ENCODE assay signal across 8 cellular contexts in the genomic region with DNA sequence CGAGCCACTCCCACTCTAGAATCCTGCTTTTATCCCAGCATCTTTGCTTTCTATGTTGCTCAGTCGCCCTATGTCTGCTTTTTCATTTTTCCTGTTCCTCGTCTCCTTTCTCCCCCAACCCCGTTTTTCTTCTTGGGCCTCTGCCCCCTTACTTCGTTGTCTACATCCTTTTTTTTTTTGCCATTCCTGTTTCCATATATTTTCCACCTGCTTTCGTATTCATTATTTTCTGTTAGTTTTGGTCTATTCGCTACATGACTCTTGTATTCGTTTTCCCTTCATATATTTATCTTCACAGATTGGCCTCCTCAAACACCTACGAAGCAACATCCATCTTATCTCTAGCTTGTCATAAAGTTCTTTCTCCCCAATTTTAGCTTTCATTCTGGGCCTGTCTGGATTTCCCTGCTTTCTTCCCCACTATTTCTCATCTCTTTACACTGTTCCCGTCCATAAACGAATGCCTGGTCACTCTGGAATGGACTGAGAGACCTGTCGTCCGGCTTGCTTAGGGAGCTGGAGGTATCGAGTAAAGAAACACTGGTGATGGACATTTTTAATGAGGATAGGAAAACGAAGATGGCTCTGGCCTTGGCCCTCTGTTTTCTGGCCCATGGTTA. TPM values are rescaled to one million over a fixed set of nuclear protein-coding genes. Genes with fewer than 3 reads are reported as not detected.
A peak's percentile ranks its signal among the peaks of the same experiment; 100 is the strongest.
DNase-seq lines count a peak whose midpoint lies in the region; ATAC-seq, FAIRE-seq and TF ChIP-seq lines count a peak whose summit lies in the region.

No MANE protein-coding gene starts in this region.

- no peaks in the 10 kb centered on the region for H3K27me3 Mint-ChIP-seq in activated naive CD4-positive, alpha-beta T cell treated with anti-CD3 and anti-CD28 coated beads, Interleukin-2, amount 10 ng/mL, durations not matched to agents 7 days and 5 days

- peaks cover 56% of the 10 kb centered on the region for H3K79me2 ChIP-seq in K562 (ENCODE audit: control insufficient read depth, insufficient read depth, low read length)

- no peak for FAIRE-seq in K562 (lab: Jason Lieb, UNC)

- in situ Hi-C loops in K562 (cut with MboI) = no loop called here
- in situ Hi-C loops in transverse colon (cut with MboI; ENCODE audit: low pct_ligation_motif_present in 1 of 4, low pct_unique_long_range_greater_than_20kb in 1 of 4, low sequenced_read_pairs in 3 of 4) = no loop called here

- TF ChIP-seq EP300 in K562 (IDR thresholded peaks at IDR 0.05; ENCODE audit: low read length) (no peak), transverse colon (IDR thresholded peaks at IDR 0.05; ENCODE audit: low read depth) (no peak)

- H3K36me3 Mint-ChIP-seq in activated naive CD4-positive, alpha-beta T cell treated with anti-CD3 and anti-CD28 coated beads, Interleukin-2, amount 10 ng/mL, durations not matched to agents 7 days and 5 days = peaks cover 52% of the 10 kb centered on the region

- TSS peak; percentile 62 for BruUV-seq in K562 (replicated peaks; lab: Mats Ljungman, UMichigan)

- peaks cover 22% of the 10 kb centered on the region; the same call in 1 of the 2 replicates for H4K20me1 ChIP-seq in K562 (replicated peaks; ENCODE audit: control insufficient read depth, insufficient read depth, low read length)

- H3K36me3 ChIP-seq in K562 (ENCODE audit: control insufficient read depth, insufficient read depth, low read length) (peaks cover 56% of the 10 kb centered on the region), lower lobe of right lung (peaks cover 42% of the 10 kb centered on the region), transverse colon (peaks cover 0 to 30% (median 16%) of the 10 kb centered on the region in 4 donors)

- H3K9me3 Mint-ChIP-seq in activated naive CD4-positive, alpha-beta T cell treated with anti-CD3 and anti-CD28 coated beads, Interleukin-2, amount 10 ng/mL, durations not matched to agents 7 days and 5 days = no peaks in the 10 kb centered on the region

- H3K4me2 ChIP-seq in K562 (ENCODE audit: insufficient read depth, low read length) = peak overlapping the region; percentile 99

- DNase-seq in activated naive CD4-positive, alpha-beta T cell treated with anti-CD3 and anti-CD28 coated beads, Interleukin-2, amount 10 ng/mL, durations not matched to agents 7 days and 5 days = no peak
- DNase-seq in activated naive CD4-positive, alpha-beta T cell treated with Interleukin-2 at 50 U/mL for 16 hours = no peak
- DNase-seq in K562 (ENCODE audit: extremely low read depth in 1 of 4, low spot score in 3 of 4) = no peak
- DNase-seq in lower lobe of right lung = no peak
- DNase-seq in transverse colon = no peak
- no peak for DNase-seq in kidney glomerular epithelial cell (lab: John Stamatoyannopoulos, UW)

- TF ChIP-seq POLR2A in K562 (conservative IDR thresholded peaks at IDR 0.05) (no peak), transverse colon (IDR thresholded peaks at IDR 0.05) (no peak)

- peaks cover 45% of the 10 kb centered on the region for H3K4me1 Mint-ChIP-seq in activated naive CD4-positive, alpha-beta T cell treated with anti-CD3 and anti-CD28 coated beads, Interleukin-2, amount 10 ng/mL, durations not matched to agents 7 days and 5 days

- H3K4me3 ChIP-seq in K562 = peak overlapping the region; percentile 96
- peak overlapping the region; percentile 80 for H3K4me3 ChIP-seq in lower lobe of right lung
- peak overlapping the region; percentile 64 to 99 (median 76) for H3K4me3 ChIP-seq in transverse colon

- H3K9me3 ChIP-seq in K562 (replicated peaks; ENCODE audit: control insufficient read depth, insufficient read depth, low read depth, low read length) (no peaks in the 10 kb centered on the region), lower lobe of right lung (no peaks in the 10 kb centered on the region), transverse colon (no peaks in the 10 kb centered on the region)

- H3K4me3 Mint-ChIP-seq in activated naive CD4-positive, alpha-beta T cell treated with anti-CD3 and anti-CD28 coated beads, Interleukin-2, amount 10 ng/mL, durations not matched to agents 7 days and 5 days = peak overlapping the region; percentile 91

- H3K27ac ChIP-seq in K562 (ENCODE audit: extremely low read depth, low read depth, low read length) (peak overlapping the region; percentile 98), lower lobe of right lung (peak overlapping the region; percentile 97), transverse colon (peak overlapping the region; percentile 94 to 99 (median 97))

- H3K9me1 ChIP-seq in K562 (ENCODE audit: control insufficient read depth, insufficient read depth, low read length) = peaks cover 12% of the 10 kb centered on the region

- peak overlapping the region; percentile 94 for H3K27ac Mint-ChIP-seq in activated naive CD4-positive, alpha-beta T cell treated with anti-CD3 and anti-CD28 coated beads, Interleukin-2, amount 10 ng/mL, durations not matched to agents 7 days and 5 days

- no peak for ATAC-seq in K562
- no peak for ATAC-seq in lower lobe of right lung
- no peak for ATAC-seq in HG02870 (IDR thresholded peaks at IDR 0.05; ENCODE audit: unreplicated experiment)
- ATAC-seq in GM18858 (IDR thresholded peaks at IDR 0.05; ENCODE audit: unreplicated experiment) = no peak

- H2AFZ ChIP-seq in K562 (ENCODE audit: low read depth, low read length) = peak overlapping the region; percentile 80

- H3K4me1 ChIP-seq in K562 (replicated peaks in 1 of 2; ENCODE audit: control insufficient read depth in 2 of 2, insufficient read depth in 2 of 2, low read length in 2 of 2) (peaks cover 13 to 25% of the 10 kb centered on the region in 2 experiments), lower lobe of right lung (peaks cover 22% of the 10 kb centered on the region), transverse colon (peaks cover 0 to 22% (median 20%) of the 10 kb centered on the region in 4 donors)

- H3K9ac ChIP-seq in K562 (ENCODE audit: insufficient read depth in 1 of 2, low read depth in 2 of 2, low read length in 2 of 2) = peak overlapping the region; percentile 98 to 99

- TF ChIP-seq RAD21 in K562 (CRISPR knock-in tag; conservative IDR thresholded peaks at IDR 0.05 in 1 of 2, IDR thresholded peaks at IDR 0.05 in 1 of 2) = no peak

- no peaks in the 10 kb centered on the region for H3K27me3 ChIP-seq in K562 (ENCODE audit: control insufficient read depth in 2 of 2, insufficient read depth in 2 of 2, low read length in 2 of 2)
- no peaks in the 10 kb centered on the region for H3K27me3 ChIP-seq in lower lobe of right lung (ENCODE audit: low read depth)
- H3K27me3 ChIP-seq in transverse colon = no peaks in the 10 kb centered on the region

- no peak for TF ChIP-seq CTCF in K562 (IDR thresholded peaks at IDR 0.05 in 2 of 3, conservative IDR thresholded peaks at IDR 0.05 in 1 of 3; ENCODE audit: insufficient read depth in 2 of 3, low read depth in 1 of 3, low read length in 3 of 3)
- TF ChIP-seq CTCF in lower lobe of right lung (IDR thresholded peaks at IDR 0.05) = no peak
- no peak for TF ChIP-seq CTCF in transverse colon (IDR thresholded peaks at IDR 0.05)

- CTCF ChIA-PET in activated naive CD4-positive, alpha-beta T cell treated with anti-CD3 and anti-CD28 coated beads, Interleukin-2, amount 10 ng/mL, durations not matched to agents 7 days and 5 days (lab: Charles Lee) = interaction anchor here (0.6 to 1.7 kb wide), 5 partner anchors 30 to 75 kb away, joined by 3 to 6 read pairs (median 3); a partner anchor contains a TSS
- CTCF ChIA-PET in K562 (lab: Yijun Ruan, JAX; ENCODE audit: low intra/inter-chr PET ratio) = no interaction called here

- intact Hi-C loops in K562 (cut with micrococcal nuclease) = no loop called here
- intact Hi-C loops in lower lobe of right lung (cut with DNase I) = no loop called here
- intact Hi-C loops in transverse colon (cut with DNase I; ENCODE audit: low total_unique reads) = no loop called here

- under 1% methylated on average over 15 of the region's 15 CpGs for WGBS in K562 (ENCODE audit: insufficient coverage, low coverage, missing lambda C conversion rate)
- 5 to 6% methylated on average over 9 to 15 of the region's 15 CpGs for WGBS in transverse colon (ENCODE audit: low coverage in 1 of 2), 2 donors

- POLR2A ChIA-PET in K562 (lab: Yijun Ruan, JAX) = interaction anchor here (0.6 to 12.4 kb wide), 21 partner anchors 9 to 241 kb away, joined by 3 to 274 read pairs (median 4); a partner anchor contains a TSS

RNA-seq across cellular contexts. Expression of a gene that starts 0.9 kb away (rescaled TPM):
- total RNA-seq in K562 (2011; cell fraction: chromatin; rRNA removed; ENCODE audit: low replicate concordance) = 801 and 1,251 TPM in 2 replicates
- 435 and 502 TPM in 2 replicates for total RNA-seq in K562 (2011; cell fraction: nucleolus; rRNA removed)
- total RNA-seq in K562 (2011; cell fraction: nucleoplasm; rRNA removed) = 531 and 634 TPM in 2 replicates
- total RNA-seq in K562 (2014; rRNA removed) = 72.6 and 94.0 TPM in 2 replicates
- total RNA-seq in K562 (2014; rRNA removed; fragmentation: Illumina TruSeq; extraction: Trizol) = 36.7 and 43.2 TPM in 2 replicates
- 63.0 and 75.6 TPM in 2 replicates for total RNA-seq in K562 (2015; rRNA removed; fragmentation: Illumina TruSeq; extraction: Trizol)
- total RNA-seq in K562 (2021) = 295 and 332 TPM in 2 replicates
- 44.0 and 113 TPM in 2 replicates for polyA plus RNA-seq in K562 (2011; rRNA removed)
- polyA plus RNA-seq in K562 (2011; cell fraction: cytosol; rRNA removed) = 59.9 and 99.7 TPM in 2 replicates
- polyA plus RNA-seq in K562 (2011; cell fraction: nucleus; rRNA removed) = 306 and 358 TPM in 2 replicates
- polyA plus RNA-seq in K562 (2012) = 196 and 297 TPM in 2 replicates
- 170 and 205 TPM in 2 replicates for polyA plus RNA-seq in K562 (2014; fragmentation: Illumina TruSeq; extraction: Trizol)
- polyA plus RNA-seq in K562 (2014; fragmentation: Nextera tagmentation; extraction: Ambion mirVana) = 1 to 10 TPM; 1.0 to 1.7 TPM
- 114 and 118 TPM in 2 replicates for polyA plus RNA-seq in K562 (2014; rRNA removed)
- 28.8 and 32.1 TPM in 2 replicates for polyA minus RNA-seq in K562 (2011; rRNA and poly(A)+ RNA removed)
- 109 and 149 TPM in 2 replicates for polyA minus RNA-seq in K562 (2011; cell fraction: cytosol; rRNA and poly(A)+ RNA removed)
- polyA minus RNA-seq in K562 (2011; cell fraction: nucleus; rRNA and poly(A)+ RNA removed) = 109 and 131 TPM in 2 replicates
- total RNA-seq in lower lobe of right lung = 133 TPM
- 100 to 1,000 TPM in 1 of 4 donors, 10 to 100 TPM in 3; 63.9 to 138 (median 85.8) TPM for total RNA-seq in transverse colon

RNA-seq across cellular contexts. Expression of a gene that starts 6.4 kb away (rescaled TPM):
- total RNA-seq in K562 (2011; cell fraction: chromatin; rRNA removed; ENCODE audit: low replicate concordance) = 1.2 and 2.1 TPM in 2 replicates
- 0.79 and 1.5 TPM in 2 replicates for total RNA-seq in K562 (2011; cell fraction: nucleolus; rRNA removed)
- total RNA-seq in K562 (2011; cell fraction: nucleoplasm; rRNA removed) = 0.92 and 1.2 TPM in 2 replicates
- total RNA-seq in K562 (2014; rRNA removed) (11.9 and 17.2 TPM in 2 replicates), K562 (2014; rRNA removed; fragmentation: Illumina TruSeq; extraction: Trizol) (19.4 and 22.7 TPM in 2 replicates), K562 (2015; rRNA removed; fragmentation: Illumina TruSeq; extraction: Trizol) (27.6 and 29.3 TPM in 2 replicates), K562 (2021) (9.2 and 9.4 TPM in 2 replicates), lower lobe of right lung (109 TPM), transverse colon (10 to 100 TPM in 2 of 4 donors, 1 to 10 TPM in 1, not detected in 1; 9.4 to 19.5 (median 17.3) TPM)
- polyA plus RNA-seq in K562 (2011; rRNA removed) (10.8 and 15.6 TPM in 2 replicates), K562 (2014; fragmentation: Illumina TruSeq; extraction: Trizol) (19.9 and 21.2 TPM in 2 replicates), K562 (2014; fragmentation: Nextera tagmentation; extraction: Ambion mirVana) (10 to 100 TPM; 31.2 to 33.4 TPM), K562 (2014; rRNA removed) (18.9 and 23.5 TPM in 2 replicates)
- polyA plus RNA-seq in K562 (2011; cell fraction: cytosol; rRNA removed) = 4.6 and 12.9 TPM in 2 replicates
- 4.4 and 8.5 TPM in 2 replicates for polyA plus RNA-seq in K562 (2011; cell fraction: nucleus; rRNA removed)
- polyA plus RNA-seq in K562 (2012) = 16.9 and 18.8 TPM in 2 replicates
- 6.0 and 11.1 TPM in 2 replicates for polyA minus RNA-seq in K562 (2011; rRNA and poly(A)+ RNA removed)
- 5.0 and 5.7 TPM in 2 replicates for polyA minus RNA-seq in K562 (2011; cell fraction: cytosol; rRNA and poly(A)+ RNA removed)
- 1.1 and 3.7 TPM in 2 replicates for polyA minus RNA-seq in K562 (2011; cell fraction: nucleus; rRNA and poly(A)+ RNA removed)

RNA-seq across cellular contexts. Expression of a gene that starts 28.6 kb away (rescaled TPM):
- total RNA-seq in K562 (2011; cell fraction: chromatin; rRNA removed; ENCODE audit: low replicate concordance) = 1.3 TPM in 1 of 2 replicates, not detected in the other
- 1.4 and 3.8 TPM in 2 replicates for total RNA-seq in K562 (2011; cell fraction: nucleolus; rRNA removed)
- 0.95 and 3.0 TPM in 2 replicates for total RNA-seq in K562 (2011; cell fraction: nucleoplasm; rRNA removed)
- not detected in 2 replicates for total RNA-seq in K562 (2014; rRNA removed)
- 0.22 TPM in 2 replicates for total RNA-seq in K562 (2014; rRNA removed; fragmentation: Illumina TruSeq; extraction: Trizol)
- 0.29 and 0.94 TPM in 2 replicates for total RNA-seq in K562 (2015; rRNA removed; fragmentation: Illumina TruSeq; extraction: Trizol)
- total RNA-seq in K562 (2021) = 0.67 and 0.86 TPM in 2 replicates
- polyA plus RNA-seq in K562 (2011; rRNA removed) = 0.84 and 1.3 TPM in 2 replicates
- polyA plus RNA-seq in K562 (2011; cell fraction: cytosol; rRNA removed) = 1.1 and 3.3 TPM in 2 replicates
- 0.21 and 1.7 TPM in 2 replicates for polyA plus RNA-seq in K562 (2011; cell fraction: nucleus; rRNA removed)
- 1.5 TPM in 2 replicates for polyA plus RNA-seq in K562 (2012)
- polyA plus RNA-seq in K562 (2014; fragmentation: Illumina TruSeq; extraction: Trizol) = 0.40 and 0.93 TPM in 2 replicates
- polyA plus RNA-seq in K562 (2014; fragmentation: Nextera tagmentation; extraction: Ambion mirVana) = 1 to 10 TPM; 1.3 to 1.9 TPM
- polyA plus RNA-seq in K562 (2014; rRNA removed) = 0.84 and 0.88 TPM in 2 replicates
- 1.1 and 2.1 TPM in 2 replicates for polyA minus RNA-seq in K562 (2011; rRNA and poly(A)+ RNA removed)
- polyA minus RNA-seq in K562 (2011; cell fraction: cytosol; rRNA and poly(A)+ RNA removed) = not detected in 2 replicates
- polyA minus RNA-seq in K562 (2011; cell fraction: nucleus; rRNA and poly(A)+ RNA removed) = not detected in 2 replicates
- total RNA-seq in lower lobe of right lung = 2.6 TPM
- total RNA-seq in transverse colon = not detected

RNA-seq across cellular contexts. Expression of a gene that starts 31.0 kb away (rescaled TPM):
- 312 and 626 TPM in 2 replicates for total RNA-seq in K562 (2011; cell fraction: chromatin; rRNA removed; ENCODE audit: low replicate concordance)
- 393 and 458 TPM in 2 replicates for total RNA-seq in K562 (2011; cell fraction: nucleolus; rRNA removed)
- 245 and 292 TPM in 2 replicates for total RNA-seq in K562 (2011; cell fraction: nucleoplasm; rRNA removed)
- total RNA-seq in K562 (2014; rRNA removed) (246 and 295 TPM in 2 replicates), K562 (2014; rRNA removed; fragmentation: Illumina TruSeq; extraction: Trizol) (100 and 105 TPM in 2 replicates), K562 (2015; rRNA removed; fragmentation: Illumina TruSeq; extraction: Trizol) (124 and 125 TPM in 2 replicates), K562 (2021) (422 and 484 TPM in 2 replicates), lower lobe of right lung (253 TPM), transverse colon (100 to 1,000 TPM; 221 to 310 (median 231) TPM)
- polyA plus RNA-seq in K562 (2011; rRNA removed) (86.1 and 202 TPM in 2 replicates), K562 (2014; fragmentation: Illumina TruSeq; extraction: Trizol) (304 and 355 TPM in 2 replicates), K562 (2014; fragmentation: Nextera tagmentation; extraction: Ambion mirVana) (10 to 100 TPM; 41.9 to 54.1 TPM), K562 (2014; rRNA removed) (225 and 263 TPM in 2 replicates)
- polyA plus RNA-seq in K562 (2011; cell fraction: cytosol; rRNA removed) = 117 and 176 TPM in 2 replicates
- 486 and 557 TPM in 2 replicates for polyA plus RNA-seq in K562 (2011; cell fraction: nucleus; rRNA removed)
- 430 and 470 TPM in 2 replicates for polyA plus RNA-seq in K562 (2012)
- polyA minus RNA-seq in K562 (2011; rRNA and poly(A)+ RNA removed) = 113 and 169 TPM in 2 replicates
- 230 and 353 TPM in 2 replicates for polyA minus RNA-seq in K562 (2011; cell fraction: cytosol; rRNA and poly(A)+ RNA removed)
- 128 and 162 TPM in 2 replicates for polyA minus RNA-seq in K562 (2011; cell fraction: nucleus; rRNA and poly(A)+ RNA removed)

RNA-seq across cellular contexts. Expression of a gene that starts 34.3 kb away (rescaled TPM):
- 6.6 and 7.8 TPM in 2 replicates for total RNA-seq in K562 (2011; cell fraction: chromatin; rRNA removed; ENCODE audit: low replicate concordance)
- 5.1 and 5.3 TPM in 2 replicates for total RNA-seq in K562 (2011; cell fraction: nucleolus; rRNA removed)
- 9.8 and 10.1 TPM in 2 replicates for total RNA-seq in K562 (2011; cell fraction: nucleoplasm; rRNA removed)
- total RNA-seq in K562 (2014; rRNA removed) = 5.7 and 6.6 TPM in 2 replicates
- total RNA-seq in K562 (2014; rRNA removed; fragmentation: Illumina TruSeq; extraction: Trizol) = 10.4 and 10.8 TPM in 2 replicates
- 6.6 and 7.1 TPM in 2 replicates for total RNA-seq in K562 (2015; rRNA removed; fragmentation: Illumina TruSeq; extraction: Trizol)
- total RNA-seq in K562 (2021) = 9.7 and 10.1 TPM in 2 replicates
- 7.7 and 8.6 TPM in 2 replicates for polyA plus RNA-seq in K562 (2011; rRNA removed)
- 10.2 and 18.1 TPM in 2 replicates for polyA plus RNA-seq in K562 (2011; cell fraction: cytosol; rRNA removed)
- polyA plus RNA-seq in K562 (2011; cell fraction: nucleus; rRNA removed) = 13.8 and 20.1 TPM in 2 replicates
- polyA plus RNA-seq in K562 (2012) = 11.4 and 16.2 TPM in 2 replicates
- polyA plus RNA-seq in K562 (2014; fragmentation: Illumina TruSeq; extraction: Trizol) = 13.1 and 17.4 TPM in 2 replicates
- 10 to 100 TPM; 23.9 to 24.3 TPM for polyA plus RNA-seq in K562 (2014; fragmentation: Nextera tagmentation; extraction: Ambion mirVana)
- polyA plus RNA-seq in K562 (2014; rRNA removed) = 10.1 and 13.5 TPM in 2 replicates
- 2.6 and 5.6 TPM in 2 replicates for polyA minus RNA-seq in K562 (2011; rRNA and poly(A)+ RNA removed)
- 2.2 and 3.5 TPM in 2 replicates for polyA minus RNA-seq in K562 (2011; cell fraction: cytosol; rRNA and poly(A)+ RNA removed)
- 1.6 and 2.3 TPM in 2 replicates for polyA minus RNA-seq in K562 (2011; cell fraction: nucleus; rRNA and poly(A)+ RNA removed)
- total RNA-seq in lower lobe of right lung = 1.6 TPM
- 1 to 10 TPM in 2 of 4 donors, not detected in 2; 2.2 to 5.5 TPM for total RNA-seq in transverse colon
